8 cellular contexts compared by ENCODE assay signal in genomic region chr6:30617565-30618269, GRCh38. TPM values are rescaled to one million over a fixed set of nuclear protein-coding genes. Genes with fewer than 3 reads are reported as not detected.
DNase-seq lines count a peak whose midpoint lies in the region; ATAC-seq, FAIRE-seq and TF ChIP-seq lines count a peak whose summit lies in the region.

Gene MRPS18B (plus strand): TSS chr6:30617840. CDS start chr6:30617866, 26 bp downstream.

- peak within 1 kb of the TSS; percentile 79 for H2AFZ ChIP-seq in keratinocyte (ENCODE audit: control insufficient read depth, low read length)

- H3K9ac ChIP-seq in keratinocyte (ENCODE audit: control insufficient read depth, extremely low read depth, insufficient read depth, low read length): peak within 1 kb of the TSS; percentile 98

- ATAC-seq in GM19025 (IDR thresholded peaks at IDR 0.05; ENCODE audit: low read depth, unreplicated experiment) (peak; percentile 75), HG03342 (IDR thresholded peaks at IDR 0.05; ENCODE audit: unreplicated experiment) (peak; percentile 63)
- peak; percentile 80 for ATAC-seq in activated CD4-positive, CD25-positive, alpha-beta regulatory T cell treated with anti-CD3 and anti-CD28 coated beads, Interleukin-2, amount 50 U/mL, for 24 hours

- H3K36me3 ChIP-seq in keratinocyte (ENCODE audit: control insufficient read depth in 2 of 2, extremely low read depth in 1 of 2, insufficient read depth in 2 of 2, low read length in 2 of 2): peaks cover 12 to 33% of the 10 kb centered on the region in 2 experiments

- no peak for TF ChIP-seq CTCF in keratinocyte (optimal IDR thresholded peaks at IDR 0.05 in 1 of 3, IDR thresholded peaks at IDR 0.05 in 1 of 3, conservative IDR thresholded peaks at IDR 0.05 in 1 of 3; ENCODE audit: extremely low read depth in 1 of 3, insufficient read depth in 2 of 3, low read length in 3 of 3)

- H3K4me2 ChIP-seq in keratinocyte (ENCODE audit: control insufficient read depth, extremely low read depth, insufficient read depth, low read depth, low read length): peak within 1 kb of the TSS; percentile 100

- H4K20me1 ChIP-seq in keratinocyte (ENCODE audit: control insufficient read depth, extremely low read depth, insufficient read depth, low read length): peaks cover 4% of the 10 kb centered on the region

- no peaks in the 10 kb centered on the region for H3K27me3 ChIP-seq in keratinocyte (ENCODE audit: control insufficient read depth, extremely low read depth, insufficient read depth, low read length)

- peaks cover 3% of the 10 kb centered on the region for H3K9me1 ChIP-seq in keratinocyte (ENCODE audit: control insufficient read depth, extremely low read depth, insufficient read depth, low read length)

- peak; percentile 92 for DNase-seq in AG08396 (ENCODE audit: low spot score)
- DNase-seq in NCI-H446 (lab: John Stamatoyannopoulos, UW): peak; percentile 96 to 99
- peak; percentile 99 for DNase-seq in cerebellar cortex (ENCODE audit: low spot score)
- peak; percentile 90 for DNase-seq in keratinocyte (ENCODE audit: low read depth, low spot score)
- DNase-seq in stimulated activated CD4-positive, alpha-beta T cell treated with anti-CD3 and anti-CD28 coated beads, Interleukin-15, amount 100 ng/mL, for 1 hour (ENCODE audit: low read depth in 1 of 2, low spot score in 1 of 2): peak; percentile 88 to 95

- H3K9me3 ChIP-seq in keratinocyte (ENCODE audit: control insufficient read depth, low read depth, low read length): no peaks in the 10 kb centered on the region

- peak within 1 kb of the TSS; percentile 76 to 89 (median 82) for H3K4me3 ChIP-seq in keratinocyte (ENCODE audit: control insufficient read depth in 2 of 3, extremely low read depth in 1 of 3, insufficient read depth in 2 of 3, low read depth in 1 of 3, low read length in 3 of 3)

- peaks cover 36% of the 10 kb centered on the region for H3K79me2 ChIP-seq in keratinocyte (ENCODE audit: control insufficient read depth, insufficient read depth, low read length)

- peaks cover 23% of the 10 kb centered on the region for H3K4me1 ChIP-seq in keratinocyte (ENCODE audit: control insufficient read depth, extremely low read depth, insufficient read depth, low read length)

- peak within 1 kb of the TSS; percentile 97 for H3K27ac ChIP-seq in keratinocyte (ENCODE audit: control insufficient read depth, insufficient read depth, low read length)

- dilution Hi-C loops in keratinocyte (cut with MboI; ENCODE audit: extremely low pct_ligation_motif_present, low sequenced_read_pairs): no loop called here

- FAIRE-seq in keratinocyte (lab: Jason Lieb, UNC): peak; percentile 84

RNA-seq across cellular contexts. Expression of gene MRPS18B, which starts in this region (rescaled TPM):
- polyA plus RNA-seq in keratinocyte: 55.0 to 74.6 TPM (median 59.8 TPM) in 3 replicates
- polyA plus RNA-seq in keratinocyte (2011; ENCODE audit: low read depth): 35.4 TPM
- polyA plus RNA-seq in keratinocyte (2011; cell fraction: cytosol; rRNA removed): 53.6 and 56.9 TPM in 2 replicates
- polyA plus RNA-seq in keratinocyte (2011; cell fraction: nucleus; rRNA removed): 48.9 and 52.9 TPM in 2 replicates
- 44.2 and 47.0 TPM in 2 replicates for polyA plus RNA-seq in keratinocyte (2012; ENCODE audit: low replicate concordance)
- 37.1 to 54.6 TPM (median 42.7 TPM) in 3 replicates for polyA minus RNA-seq in keratinocyte
- 23.8 TPM for polyA minus RNA-seq in keratinocyte (2011; cell fraction: cytosol; rRNA and poly(A)+ RNA removed)
- 18.6 and 29.6 TPM in 2 replicates for polyA minus RNA-seq in keratinocyte (2011; cell fraction: nucleus; rRNA and poly(A)+ RNA removed)

Comparison
In these comparisons a context has a peak if more than half of its experiments do, and no peak if none do; other contexts are left out.
1. Peak in every context shown above with its lines: DNase-seq, ATAC-seq, H3K4me3 ChIP-seq and H3K27ac ChIP-seq.